In genomic region chrX:21487832-21488231, GRCh38 we compare ENCODE assay signal across 13 cellular contexts.
A peak's percentile ranks its signal among the peaks of the same experiment; 100 is the strongest.
DNase-seq lines count a peak whose midpoint lies in the region; FAIRE-seq and TF ChIP-seq lines count a peak whose summit lies in the region.
"Had no signal": no experiment of that assay in that cellular context is flagged by ENCODE, and none has a peak within 500 bp of the region (broad histone marks: within the 10 kb centered on the region; RNA-seq: fewer than 3 reads in every experiment).

No MANE protein-coding gene starts in this region.

- no peak for FAIRE-seq in GM12892 (lab: Jason Lieb, UNC)
- FAIRE-seq: frontal cortex had no signal

- no peak for TF ChIP-seq CTCF in astrocyte of the spinal cord (IDR thresholded peaks at IDR 0.05; ENCODE audit: low read depth, low read length)

- no peak for TF ChIP-seq POLR2A in GM12892 (IDR thresholded peaks at IDR 0.05; ENCODE audit: low read depth, low read length)

- H3K4me3 ChIP-seq in astrocyte of the spinal cord (ENCODE audit: low read depth, low read length), result no peak overlapping the region

- in situ Hi-C loops in astrocyte of the spinal cord (cut with HindIII; ENCODE audit: low sequenced_read_pairs), result no loop called here

- DNase-seq in DMS79 treated with DMSO at 0.1 percent for 48 hours (lab: John Stamatoyannopoulos, UW) (peak; percentile 1), DMS79 (lab: John Stamatoyannopoulos, UW) (no peak), NCI-H2227 (lab: John Stamatoyannopoulos, UW; ENCODE audit: unreplicated experiment) (peak; percentile 51), astrocyte of the spinal cord (ENCODE audit: low read depth, low spot score) (peak; percentile 32), renal cortical epithelial cell (ENCODE audit: low read depth) (peak; percentile 15), GM12892 (ENCODE audit: insufficient read length) (no peak)
- DNase-seq in effector CD8-positive, alpha-beta T cell (lab: John Stamatoyannopoulos, UW), result no peak
- DNase-seq in activated CD4-positive, alpha-beta T cell treated with anti-CD3 and anti-CD28 coated beads, Interleukin-2, amount 50 U/mL, for 48 hours, result no peak
- DNase-seq: activated CD4-positive, alpha-beta T cell treated with anti-CD3 and anti-CD28 coated beads for 1 hour; left ventricle myocardium superior; NCI-H1694 treated with DMSO at 0.1 percent for 48 hours; stimulated activated CD4-positive, alpha-beta T cell treated with anti-CD3 and anti-CD28 coated beads, Interleukin-4, amount 100 ng/mL, for 1 hour had no signal

Comparison
In these comparisons a context has a peak if more than half of its experiments do, and no peak if none do; other contexts are left out.
1. DNase-seq: peak in DMS79 treated with DMSO at 0.1 percent for 48 hours (single experiment), NCI-H2227 (single experiment), astrocyte of the spinal cord (single experiment) and renal cortical epithelial cell (single experiment); none in DMS79 (single experiment), GM12892 (single experiment), effector CD8-positive, alpha-beta T cell (single experiment) and activated CD4-positive, alpha-beta T cell treated with anti-CD3 and anti-CD28 coated beads, Interleukin-2, amount 50 U/mL, for 48 hours (0 of 2).